11 cellular contexts compared by ENCODE assay signal in genomic region chr16:75267631-75268264, GRCh38. TPM values are rescaled to one million over a fixed set of nuclear protein-coding genes. Genes with fewer than 3 reads are reported as not detected.
A peak's percentile ranks its signal among the peaks of the same experiment; 100 is the strongest.
DNase-seq lines count a peak whose midpoint lies in the region; ATAC-seq and TF ChIP-seq lines count a peak whose summit lies in the region.
"Had no signal": no experiment of that assay in that cellular context is flagged by ENCODE, and none has a peak within 500 bp of the region (broad histone marks: within the 10 kb centered on the region; RNA-seq: fewer than 3 reads in every experiment).

No MANE protein-coding gene starts in this region.

- no peaks in the 10 kb centered on the region for H3K9me3 ChIP-seq in lung (ENCODE audit: control insufficient read depth in 2 of 2, insufficient read depth in 1 of 2, low read length in 1 of 2)

- no peak for TF ChIP-seq CTCF in lung (IDR thresholded peaks at IDR 0.05; ENCODE audit: control extremely low read depth, extremely low read depth)

- H3K4me1 ChIP-seq in lung (ENCODE audit: control insufficient read depth in 2 of 2, insufficient read depth in 2 of 2, low read length in 2 of 2) = peaks cover 8 to 31% of the 10 kb centered on the region in 2 donors

- H3K4me3 ChIP-seq in lung = no peak overlapping the region

- no peak overlapping the region for H3K27ac Mint-ChIP-seq in activated T-cell treated with anti-CD3 and anti-CD28 coated beads, Interleukin-2, amount 50 U/mL, for 72 hours
- H3K27ac Mint-ChIP-seq: activated naive CD4-positive, alpha-beta T cell treated with anti-CD3 and anti-CD28 coated beads, Interleukin-2, amount 50 U/mL, for 72 hours; IgD-negative memory B cell had no signal

- 68 to 83% methylated on average over 10 of the region's 10 CpGs for WGBS in lung, 2 donors

- H3K27me3 Mint-ChIP-seq in activated T-cell treated with anti-CD3 and anti-CD28 coated beads, Interleukin-2, amount 50 U/mL, for 72 hours (ENCODE audit: low read depth) = peaks cover 43% of the 10 kb centered on the region

- DNase-seq in COR-L47 (lab: John Stamatoyannopoulos, UW) = peak; percentile 22
- peak; percentile 26 to 58 for DNase-seq in NCI-H187 (lab: John Stamatoyannopoulos, UW)
- DNase-seq in astrocyte of the hippocampus (ENCODE audit: low read depth, low spot score) = peak; percentile 77
- DNase-seq in lung (ENCODE audit: low spot score) = peak; percentile 67
- no peak for DNase-seq in SIG-M5 (lab: John Stamatoyannopoulos, UW)
- DNase-seq in activated T-cell treated with anti-CD3 and anti-CD28 coated beads, Interleukin-2, amount 50 U/mL, for 72 hours = no peak

- peaks cover 4% of the 10 kb centered on the region for H3K4me1 Mint-ChIP-seq in activated T-cell treated with anti-CD3 and anti-CD28 coated beads, Interleukin-2, amount 50 U/mL, for 72 hours (ENCODE audit: low read depth)

- H3K4me3 Mint-ChIP-seq in activated T-cell treated with anti-CD3 and anti-CD28 coated beads, Interleukin-2, amount 50 U/mL, for 72 hours = no peak overlapping the region
- H3K4me3 Mint-ChIP-seq: IgD-negative memory B cell had no signal

- peaks cover 0 to under 1% of the 10 kb centered on the region in 2 donors for H3K36me3 ChIP-seq in lung (ENCODE audit: control insufficient read depth in 2 of 2, insufficient read depth in 2 of 2, low read length in 2 of 2)

- ATAC-seq in lung (ENCODE audit: insufficient read depth, low FRiP score) = no peak
- ATAC-seq in GM19467 (IDR thresholded peaks at IDR 0.05; ENCODE audit: unreplicated experiment) = no peak
- ATAC-seq in activated T-cell treated with anti-CD3 and anti-CD28 coated beads, Interleukin-2, amount 50 U/mL, for 72 hours (replicated peaks in 1 of 2) = no peak
- no peak for ATAC-seq in HG03457 (IDR thresholded peaks at IDR 0.05; ENCODE audit: unreplicated experiment)

- H3K36me3 Mint-ChIP-seq in activated T-cell treated with anti-CD3 and anti-CD28 coated beads, Interleukin-2, amount 50 U/mL, for 72 hours (ENCODE audit: insufficient read depth in 2 of 2) = no peaks in the 10 kb centered on the region
- H3K36me3 Mint-ChIP-seq: IgD-negative memory B cell had no signal

- no peaks in the 10 kb centered on the region for H3K9me3 Mint-ChIP-seq in activated T-cell treated with anti-CD3 and anti-CD28 coated beads, Interleukin-2, amount 50 U/mL, for 72 hours
- H3K9me3 Mint-ChIP-seq: activated naive CD4-positive, alpha-beta T cell treated with anti-CD3 and anti-CD28 coated beads, Interleukin-2, amount 50 U/mL, for 72 hours; IgD-negative memory B cell had no signal

- no peaks in the 10 kb centered on the region for H3K27me3 ChIP-seq in lung (ENCODE audit: control insufficient read depth, insufficient read depth)

- peak overlapping the region; percentile 10 to 52 for H3K27ac ChIP-seq in lung (ENCODE audit: low read depth in 1 of 2, low read length in 1 of 2)

RNA-seq across cellular contexts. Expression of gene BCAR1, which starts 16.3 kb away (rescaled TPM):
- total RNA-seq in lung = 10 to 100 TPM; 51.3 to 70.7 TPM
- polyA plus RNA-seq in lung = 10 to 100 TPM; 37.5 to 48.6 TPM
- 1 to 10 TPM; 1.2 to 1.5 TPM for total RNA-seq in activated T-cell treated with anti-CD3 and anti-CD28 coated beads, Interleukin-2, amount 50 U/mL, for 72 hours
- polyA plus RNA-seq: IgD-negative memory B cell had no signal

RNA-seq across cellular contexts. Expression of gene CTRB1, which starts 49.0 kb away (rescaled TPM):
- total RNA-seq in lung = 1 to 10 TPM in 1 of 2 donors, not detected in 1; 6.5 TPM
- polyA plus RNA-seq in lung = under 1 TPM; 0.33 to 0.97 TPM
- total RNA-seq in activated T-cell treated with anti-CD3 and anti-CD28 coated beads, Interleukin-2, amount 50 U/mL, for 72 hours = not detected
- total RNA-seq: activated naive CD4-positive, alpha-beta T cell treated with anti-CD3 and anti-CD28 coated beads, Interleukin-2, amount 50 U/mL, for 72 hours had no signal
- polyA plus RNA-seq: IgD-negative memory B cell, neural cell had no signal

Comparison
In these comparisons a context has a peak if more than half of its experiments do, and no peak if none do; other contexts are left out.
1. DNase-seq: peak in COR-L47 (single experiment), NCI-H187 (2 of 2), astrocyte of the hippocampus (single experiment) and lung (single experiment); none in SIG-M5 (single experiment) and activated T-cell treated with anti-CD3 and anti-CD28 coated beads, Interleukin-2, amount 50 U/mL, for 72 hours (0 of 2).
2. RNA of gene BCAR1, which starts 16.3 kb away (total RNA-seq): 51.3 to 70.7 TPM in lung; 1.2 to 1.5 TPM in activated T-cell treated with anti-CD3 and anti-CD28 coated beads, Interleukin-2, amount 50 U/mL, for 72 hours; every median in the first group is over 10 times any median in the second.